Comparison of ENCODE assay signal across 23 cellular contexts in the genomic region with DNA sequence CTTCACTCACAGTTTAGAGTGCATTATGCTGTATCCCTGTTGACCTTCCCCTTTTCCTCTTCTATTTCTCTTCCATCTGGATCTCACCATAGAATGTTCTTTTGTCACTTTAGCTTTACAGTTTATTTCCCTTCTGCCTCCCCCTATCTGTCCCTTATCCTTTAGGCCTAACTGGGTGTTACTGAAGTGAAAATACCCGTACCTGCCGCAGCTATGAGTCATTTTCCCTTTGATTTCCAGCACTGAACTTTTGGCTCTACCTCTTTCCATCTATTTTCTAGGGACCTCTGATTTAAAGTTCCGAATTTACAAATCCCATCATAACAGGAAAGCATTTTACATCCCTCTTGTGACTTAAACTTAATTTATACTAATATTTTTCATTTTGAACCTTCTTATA. TPM values are rescaled to one million over a fixed set of nuclear protein-coding genes. Genes with fewer than 3 reads are reported as not detected.
A peak's percentile ranks its signal among the peaks of the same experiment; 100 is the strongest.
DNase-seq lines count a peak whose midpoint lies in the region; ATAC-seq and TF ChIP-seq lines count a peak whose summit lies in the region.
"Had no signal": no experiment of that assay in that cellular context is flagged by ENCODE, and none has a peak within 500 bp of the region (broad histone marks: within the 10 kb centered on the region; RNA-seq: fewer than 3 reads in every experiment).

No MANE protein-coding gene starts in this region.

- H3K4me3 Mint-ChIP-seq in endodermal cell (no peak overlapping the region), mesothelial cell of epicardium (no peak overlapping the region)
- H3K4me3 Mint-ChIP-seq: CD8-positive, alpha-beta T cell had no signal

- H3K4me3 ChIP-seq in cardiac muscle cell (no peak overlapping the region), right atrium auricular region (no peak overlapping the region), endodermal cell (ENCODE audit: low read length) (no peak overlapping the region), WERI-Rb-1 (ENCODE audit: low read depth, low read length) (no peak overlapping the region)
- H3K4me3 ChIP-seq: GM23248, Peyer's patch, SJCRH30 had no signal

- no peaks in the 10 kb centered on the region for H3K36me3 ChIP-seq in cardiac muscle cell
- H3K36me3 ChIP-seq in right atrium auricular region = no peaks in the 10 kb centered on the region
- H3K36me3 ChIP-seq in endodermal cell (ENCODE audit: control insufficient read depth, insufficient read depth, low read length) = peaks cover 5% of the 10 kb centered on the region
- no peaks in the 10 kb centered on the region; the same call in 1 of the 2 replicates for H3K36me3 ChIP-seq in WERI-Rb-1
- H3K36me3 ChIP-seq: Peyer's patch, SJCRH30 had no signal

- H3K9me3 ChIP-seq in cardiac muscle cell (ENCODE audit: low read depth) = no peaks in the 10 kb centered on the region
- no peaks in the 10 kb centered on the region for H3K9me3 ChIP-seq in right atrium auricular region
- H3K9me3 ChIP-seq in endodermal cell (ENCODE audit: control insufficient read depth, low read length) = peaks cover 6% of the 10 kb centered on the region
- H3K9me3 ChIP-seq in WERI-Rb-1 (ENCODE audit: severe bottlenecking) = no peaks in the 10 kb centered on the region
- H3K9me3 ChIP-seq: Peyer's patch had no signal

- H3K4me1 ChIP-seq in cardiac muscle cell (ENCODE audit: low read depth) (peaks cover 10% of the 10 kb centered on the region), right atrium auricular region (peaks cover 0 to 61% of the 10 kb centered on the region in 2 donors), endodermal cell (ENCODE audit: control insufficient read depth, insufficient read depth, low read length) (peaks cover 6% of the 10 kb centered on the region)
- H3K4me1 ChIP-seq: SJCRH30 had no signal

- TF ChIP-seq CTCF in cardiac muscle cell (IDR thresholded peaks at IDR 0.05; ENCODE audit: low read depth, low read length) = no peak
- TF ChIP-seq CTCF in right atrium auricular region (IDR thresholded peaks at IDR 0.05) = no peak
- TF ChIP-seq CTCF in endodermal cell (conservative IDR thresholded peaks at IDR 0.05) = no peak
- TF ChIP-seq CTCF in mesothelial cell of epicardium (IDR thresholded peaks at IDR 0.05; ENCODE audit: unreplicated experiment) = no peak
- no peak for TF ChIP-seq CTCF in WERI-Rb-1 (IDR thresholded peaks at IDR 0.05; ENCODE audit: low read depth, low read length)

- DNase-seq in cardiac muscle cell (ENCODE audit: low read depth in 1 of 2, low spot score in 1 of 2) (no peak), right atrium auricular region (ENCODE audit: low spot score) (no peak), endodermal cell (no peak), mesothelial cell of epicardium (ENCODE audit: low spot score in 2 of 2, unreplicated experiment in 2 of 2) (no peak), NCI-H2107 treated with DMSO at 0.1 percent for 48 hours (lab: John Stamatoyannopoulos, UW; ENCODE audit: unreplicated experiment) (no peak), WERI-Rb-1 (no peak)
- DNase-seq: 8988T; AML-193; C1 segment of cervical spinal cord; CD8-positive, alpha-beta T cell; GM23248; HCEC 1CT; KG1; NCI-H1105; NCI-H146; NCI-H2029; NCI-H226; NCI-H510A treated with DMSO at 0.1 percent for 48 hours; NCI-H774; Peyer's patch; SJCRH30 had no signal

- H3K27ac ChIP-seq in cardiac muscle cell = peak overlapping the region; percentile 64
- H3K27ac ChIP-seq in right atrium auricular region = peak overlapping the region in 1 of 2 donors; percentile 11
- no peak overlapping the region for H3K27ac ChIP-seq in endodermal cell (ENCODE audit: low read depth, low read length)
- no peak overlapping the region for H3K27ac ChIP-seq in WERI-Rb-1
- H3K27ac ChIP-seq: GM23248, SJCRH30 had no signal

- peaks cover 3% of the 10 kb centered on the region for H3K9me3 Mint-ChIP-seq in endodermal cell
- H3K9me3 Mint-ChIP-seq in mesothelial cell of epicardium = peaks cover 17% of the 10 kb centered on the region

- 83 to 89% methylated on average over 2 to 3 of the region's 3 CpGs for WGBS in endodermal cell (ENCODE audit: insufficient coverage in 1 of 2, insufficient read length in 1 of 2), 2 experiments

- ATAC-seq in HG02870 (IDR thresholded peaks at IDR 0.05; ENCODE audit: unreplicated experiment) = no peak
- ATAC-seq in HG02840 (IDR thresholded peaks at IDR 0.05; ENCODE audit: low FRiP score, unreplicated experiment) = no peak
- ATAC-seq: CD8-positive, alpha-beta T cell had no signal

- H3K36me3 Mint-ChIP-seq in endodermal cell (ENCODE audit: low read depth) (peaks cover 4% of the 10 kb centered on the region), mesothelial cell of epicardium (peaks cover 22% of the 10 kb centered on the region)
- H3K36me3 Mint-ChIP-seq: CD8-positive, alpha-beta T cell had no signal

- H3K4me1 Mint-ChIP-seq in endodermal cell (peaks cover 32% of the 10 kb centered on the region), mesothelial cell of epicardium (peaks cover 9% of the 10 kb centered on the region)

- H3K27ac Mint-ChIP-seq in endodermal cell = peak overlapping the region; percentile 52
- peak overlapping the region; percentile 72 for H3K27ac Mint-ChIP-seq in mesothelial cell of epicardium
- H3K27ac Mint-ChIP-seq: CD8-positive, alpha-beta T cell had no signal

- H3K27me3 Mint-ChIP-seq in endodermal cell (ENCODE audit: insufficient read depth) (no peaks in the 10 kb centered on the region), mesothelial cell of epicardium (ENCODE audit: low read depth) (no peaks in the 10 kb centered on the region)

- H3K27me3 ChIP-seq in cardiac muscle cell (no peaks in the 10 kb centered on the region), right atrium auricular region (no peaks in the 10 kb centered on the region), endodermal cell (ENCODE audit: control insufficient read depth, insufficient read depth, low read length, poor library complexity, severe bottlenecking) (no peaks in the 10 kb centered on the region), WERI-Rb-1 (ENCODE audit: insufficient read depth, low read depth, severe bottlenecking) (no peaks in the 10 kb centered on the region)
- H3K27me3 ChIP-seq: Peyer's patch, SJCRH30 had no signal

- no peak overlapping the region for H3K9ac ChIP-seq in endodermal cell (ENCODE audit: extremely low read depth, low read length, poor library complexity, severe bottlenecking)
- H3K9ac ChIP-seq: GM23248 had no signal

RNA-seq across cellular contexts. Expression of a gene that starts 19.7 kb away (rescaled TPM):
- total RNA-seq in cardiac muscle cell = 125 and 139 TPM in 2 replicates
- 90.9 and 92.4 TPM in 2 replicates for polyA plus RNA-seq in cardiac muscle cell
- 10 to 100 TPM; 49.9 to 54.9 TPM for total RNA-seq in right atrium auricular region
- total RNA-seq in endodermal cell = 100 to 1,000 TPM in 1 of 2 donors, 10 to 100 TPM in 1; 89.6 to 104 TPM
- 65.1 TPM for polyA plus RNA-seq in endodermal cell (2013, experiment 1 of 2)
- polyA plus RNA-seq in endodermal cell (2013, experiment 2 of 2) = 69.4 TPM
- total RNA-seq in mesothelial cell of epicardium = 66.6 to 77.5 TPM (median 74.3 TPM) in 3 replicates

RNA-seq across cellular contexts. Expression of a gene that starts 20.5 kb away (rescaled TPM):
- 17.0 and 58.3 TPM in 2 replicates for total RNA-seq in cardiac muscle cell
- 58.1 and 79.4 TPM in 2 replicates for polyA plus RNA-seq in cardiac muscle cell
- 10 to 100 TPM; 19.0 to 27.5 TPM for total RNA-seq in right atrium auricular region
- total RNA-seq in endodermal cell = 10 to 100 TPM; 33.8 to 51.0 TPM
- 71.7 TPM for polyA plus RNA-seq in endodermal cell (2013, experiment 1 of 2)
- polyA plus RNA-seq in endodermal cell (2013, experiment 2 of 2) = 58.8 TPM
- 63.0 to 68.3 TPM (median 65.1 TPM) in 3 replicates for total RNA-seq in mesothelial cell of epicardium
